Comparison of ENCODE assay signal across 26 cellular contexts in genomic region chr17:77890771-77891170, GRCh38.
"Had no signal": no experiment of that assay in that cellular context is flagged by ENCODE, and none has a peak within 500 bp of the region (broad histone marks: within the 10 kb centered on the region; RNA-seq: fewer than 3 reads in every experiment).

No MANE protein-coding gene starts in this region.

- H3K9me3 Mint-ChIP-seq: memory B cell; natural killer cell; stimulated activated naive B cell treated with anti-CD40 and anti-IgM and Interleukin-4, amounts not matched to agents 10 μg/mL and 1 μg/mL and 100 μg/mL, for 72 hours; stimulated activated naive CD8-positive, alpha-beta T cell treated with anti-CD3 and anti-CD28 coated beads, Interleukin-15, Interleukin-2, amounts not matched to agents 100 ng/mL and 50 ng/mL, for 24 hours had no signal

- H3K36me3 Mint-ChIP-seq: memory B cell; natural killer cell; stimulated activated naive B cell treated with anti-CD40 and anti-IgM and Interleukin-4, amounts not matched to agents 10 μg/mL and 1 μg/mL and 100 μg/mL, for 72 hours had no signal

- H3K27ac ChIP-seq: coronary artery, esophagus muscularis mucosa, foreskin keratinocyte, gastroesophageal sphincter, heart left ventricle, hepatocyte, pancreas, skin epidermis, thoracic aorta, tibial nerve, upper lobe of left lung, uterus had no signal

- FAIRE-seq: endothelial cell of umbilical vein, pancreas had no signal

- H3K27me3 ChIP-seq: esophagus muscularis mucosa, gastroesophageal sphincter, heart left ventricle, hepatocyte, pancreas, tibial nerve, upper lobe of left lung, uterus had no signal

- H3K9me3 ChIP-seq: esophagus muscularis mucosa, gastroesophageal sphincter, heart left ventricle, pancreas, thoracic aorta, tibial nerve, upper lobe of left lung, uterus had no signal

- H3K4me3 ChIP-seq: coronary artery, esophagus muscularis mucosa, gastroesophageal sphincter, heart left ventricle, hepatocyte, lung, pancreas, skin epidermis, thoracic aorta, tibial nerve, upper lobe of left lung, uterus had no signal

- H3K36me3 ChIP-seq: esophagus muscularis mucosa, gastroesophageal sphincter, heart left ventricle, pancreas, thoracic aorta, tibial nerve, upper lobe of left lung, uterus had no signal

- H3K4me3 Mint-ChIP-seq: memory B cell; natural killer cell; stimulated activated naive B cell treated with anti-CD40 and anti-IgM and Interleukin-4, amounts not matched to agents 10 μg/mL and 1 μg/mL and 100 μg/mL, for 72 hours; stimulated activated naive CD8-positive, alpha-beta T cell treated with anti-CD3 and anti-CD28 coated beads, Interleukin-15, Interleukin-2, amounts not matched to agents 100 ng/mL and 50 ng/mL, for 24 hours had no signal

- DNase-seq: dermis blood vessel endothelial cell; effector memory CD4-positive, alpha-beta T cell; foreskin keratinocyte; left ventricle myocardium superior; natural killer cell; occipital lobe; stimulated activated CD4-positive, alpha-beta T cell treated with anti-CD3 and anti-CD28 coated beads, Interleukin-15, amount 100 ng/mL, for 24 hours; stimulated activated CD4-positive, alpha-beta T cell treated with anti-CD3 and anti-CD28 coated beads, Interleukin-2, amount 100 ng/mL, for 48 hours; stimulated activated naive B cell treated with anti-CD40 and anti-IgM and Interleukin-4, amounts not matched to agents 10 μg/mL and 1 μg/mL and 100 μg/mL, for 72 hours; upper lobe of left lung; uterus had no signal

- H3K27ac Mint-ChIP-seq: memory B cell; natural killer cell; progenitor cell of endocrine pancreas; stimulated activated naive B cell treated with anti-CD40 and anti-IgM and Interleukin-4, amounts not matched to agents 10 μg/mL and 1 μg/mL and 100 μg/mL, for 72 hours; stimulated activated naive CD8-positive, alpha-beta T cell treated with anti-CD3 and anti-CD28 coated beads, Interleukin-15, Interleukin-2, amounts not matched to agents 100 ng/mL and 50 ng/mL, for 24 hours had no signal

- H3K4me1 ChIP-seq: foreskin keratinocyte had no signal

- ATAC-seq: foreskin keratinocyte; gastroesophageal sphincter; heart left ventricle; left cardiac atrium; left ventricle myocardium superior; natural killer cell; pancreas; stimulated activated naive B cell treated with anti-CD40 and anti-IgM and Interleukin-4, amounts not matched to agents 10 μg/mL and 1 μg/mL and 100 μg/mL, for 72 hours had no signal
